Comparison of ENCODE assay signal across 25 cellular contexts in the genomic region with DNA sequence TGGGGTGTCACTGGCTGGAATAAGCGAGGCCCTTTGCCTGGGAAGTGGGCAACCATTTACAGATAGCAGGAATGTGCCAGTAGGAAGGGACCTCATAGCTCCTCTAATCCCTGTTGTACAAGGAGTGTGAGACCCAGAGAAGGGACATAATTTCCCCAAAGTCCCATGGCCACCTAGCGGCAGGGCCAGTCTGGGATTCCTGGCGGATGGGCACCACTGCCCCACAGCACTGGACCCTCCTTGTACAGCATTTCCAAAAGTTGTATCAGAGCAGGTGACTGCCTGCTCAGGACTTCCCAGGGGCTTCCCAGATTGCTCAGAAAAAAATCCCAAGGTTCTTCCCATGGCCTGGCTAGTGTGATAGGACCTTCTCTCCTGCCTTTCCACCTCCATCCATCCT.
DNase-seq lines count a peak whose midpoint lies in the region; TF ChIP-seq lines count a peak whose summit lies in the region.
"Had no signal": no experiment of that assay in that cellular context is flagged by ENCODE, and none has a peak within 500 bp of the region (broad histone marks: within the 10 kb centered on the region; RNA-seq: fewer than 3 reads in every experiment).

No MANE protein-coding gene starts in this region.

- H3K4me2 ChIP-seq in GM23248 (ENCODE audit: unreplicated experiment): no peak overlapping the region
- H3K4me2 ChIP-seq in mesenchymal stem cell (ENCODE audit: low read length, poor library complexity, severe bottlenecking): no peak overlapping the region
- H3K4me2 ChIP-seq in smooth muscle cell: no peak overlapping the region
- H3K4me2 ChIP-seq: BLaER1 treated with 17β-estradiol and CSF1 and Interleukin-3, amounts not matched to agents 10 nM and 100 nM had no signal

- no peak overlapping the region for H3K18ac ChIP-seq in mesenchymal stem cell (ENCODE audit: low read depth in 1 of 2, low read length in 2 of 2)

- no peak overlapping the region for H2BK15ac ChIP-seq in mesenchymal stem cell (ENCODE audit: low read depth, poor library complexity, severe bottlenecking)

- H3F3A ChIP-seq in GM23248 (ENCODE audit: insufficient read depth): peaks cover 2% of the 10 kb centered on the region; the same call in 1 of the 2 replicates
- peaks cover 16% of the 10 kb centered on the region for H3F3A ChIP-seq in smooth muscle cell (ENCODE audit: low read depth)

- intact Hi-C loops in lower leg skin (cut with DNase I; ENCODE audit: low total_unique reads): no loop called here

- H3K79me2 ChIP-seq in GM23248 (ENCODE audit: insufficient read depth): peaks cover 54% of the 10 kb centered on the region
- peaks cover 33% of the 10 kb centered on the region for H3K79me2 ChIP-seq in smooth muscle cell (ENCODE audit: low read depth)

- H4K91ac ChIP-seq in mesenchymal stem cell (ENCODE audit: low read length): no peak overlapping the region

- no peak overlapping the region for H2AFZ ChIP-seq in GM23248
- no peak overlapping the region for H2AFZ ChIP-seq in mesenchymal stem cell (ENCODE audit: low read depth, low read length)
- H2AFZ ChIP-seq in smooth muscle cell (ENCODE audit: low read depth): no peak overlapping the region

- peak overlapping the region; percentile 95; the same call in 1 of the 2 replicates for H3K27ac ChIP-seq in GM23248
- H3K27ac ChIP-seq in mesenchymal stem cell (ENCODE audit: low read length, poor library complexity, severe bottlenecking): no peak overlapping the region
- H3K27ac ChIP-seq in smooth muscle cell (ENCODE audit: low read depth): peak overlapping the region; percentile 100
- H3K27ac ChIP-seq: BLaER1 treated with 17β-estradiol and CSF1 and Interleukin-3, amounts not matched to agents 10 nM and 100 nM; HL-60; SK-N-MC had no signal

- no peak overlapping the region for H3K23ac ChIP-seq in mesenchymal stem cell (ENCODE audit: low read length in 2 of 2)

- no peak overlapping the region for H2BK12ac ChIP-seq in mesenchymal stem cell (ENCODE audit: low read length in 2 of 2)

- peaks cover 26% of the 10 kb centered on the region for H3K79me1 ChIP-seq in mesenchymal stem cell (replicated peaks; ENCODE audit: low read length, poor library complexity, severe bottlenecking)

- no peak overlapping the region for H4K8ac ChIP-seq in mesenchymal stem cell (ENCODE audit: low read length)

- H4K20me1 ChIP-seq in GM23248 (ENCODE audit: insufficient read depth) (no peaks in the 10 kb centered on the region), smooth muscle cell (ENCODE audit: low read depth) (no peaks in the 10 kb centered on the region)
- H4K20me1 ChIP-seq: BLaER1 treated with 17β-estradiol and CSF1 and Interleukin-3, amounts not matched to agents 10 nM and 100 nM had no signal

- 98 to 100% methylated on average over 3 of the region's 3 CpGs for WGBS in GM23248 (ENCODE audit: low coverage in 1 of 2, low lambda C conversion rate in 2 of 2, missing lambda C conversion rate in 2 of 2), 2 experiments
- over 99% methylated on average over 3 of the region's 3 CpGs for WGBS in mesenchymal stem cell
- 95% methylated on average over 3 of the region's 3 CpGs for WGBS in smooth muscle cell (ENCODE audit: low lambda C conversion rate)
- WGBS in lower leg skin, 2 donors: 94 to 96% methylated on average over 2 to 3 of the region's 3 CpGs

- in situ Hi-C loops in GM23248 (cut with MboI) (no loop called here), SK-MEL-5 (cut with HindIII; ENCODE audit: low pct_unique_long_range_greater_than_20kb, low sequenced_read_pairs) (no loop called here)

- no peak overlapping the region for H3K14ac ChIP-seq in mesenchymal stem cell (ENCODE audit: low read length in 2 of 2)

- no peak overlapping the region for H2BK120ac ChIP-seq in mesenchymal stem cell (ENCODE audit: low read depth, low read length)

- H2AK5ac ChIP-seq in mesenchymal stem cell (ENCODE audit: low read length, severe bottlenecking): peak overlapping the region; percentile 45

- no peaks in the 10 kb centered on the region for H3K27me3 ChIP-seq in GM23248 (replicated peaks; ENCODE audit: insufficient read depth)
- H3K27me3 ChIP-seq in mesenchymal stem cell (ENCODE audit: control insufficient read depth in 1 of 2, insufficient read depth in 1 of 2, low read length in 2 of 2): no peaks in the 10 kb centered on the region
- H3K27me3 ChIP-seq in smooth muscle cell (ENCODE audit: low read depth): no peaks in the 10 kb centered on the region
- H3K27me3 ChIP-seq: BLaER1 treated with 17β-estradiol and CSF1 and Interleukin-3, amounts not matched to agents 10 nM and 100 nM; MG63 had no signal

- H3K4ac ChIP-seq in mesenchymal stem cell (ENCODE audit: low read depth in 1 of 2, low read length in 2 of 2): no peak overlapping the region

- H2BK5ac ChIP-seq in mesenchymal stem cell (ENCODE audit: low read depth, low read length, poor library complexity, severe bottlenecking): no peak overlapping the region

- H3K9me2 ChIP-seq in GM23248 (ENCODE audit: insufficient read depth): no peaks in the 10 kb centered on the region

- DNase-seq in GM23248 (no peak), SK-MEL-5 (ENCODE audit: low read depth, low spot score) (peak; percentile 32), mesenchymal stem cell (no peak), smooth muscle cell (lab: John Stamatoyannopoulos, UW; ENCODE audit: unreplicated experiment) (no peak), NCI-H2107 treated with DMSO at 0.1 percent for 48 hours (lab: John Stamatoyannopoulos, UW; ENCODE audit: unreplicated experiment) (no peak), mucosa of gallbladder (ENCODE audit: low spot score) (no peak), lower leg skin (ENCODE audit: low spot score in 2 of 2) (no peak)
- DNase-seq: CD8-positive, alpha-beta memory T cell; DMS53; EL; GOT3; Kasumi-1; MG63; NCI-H1092; NCI-H146; NCI-H2029 treated with DMSO at 0.1 percent for 48 hours; NCI-H2171 treated with DMSO at 0.1 percent for 48 hours; NCI-H446 treated with DMSO at 0.1 percent for 48 hours; NCI-H748 treated with DMSO at 0.1 percent for 48 hours; NK-92 treated with Interleukin-12 subunit alpha and Interleukin-12 subunit beta, amount 100 ng/mL, for 24 hours; Right ventricle myocardium superior had no signal

- TF ChIP-seq POLR2A in lower leg skin (IDR thresholded peaks at IDR 0.05): no peak

- H3K4me1 ChIP-seq in GM23248 (ENCODE audit: insufficient read depth) (peaks cover 28% of the 10 kb centered on the region), mesenchymal stem cell (ENCODE audit: control insufficient read depth, insufficient read depth, low read depth, low read length) (peaks cover 28% of the 10 kb centered on the region), smooth muscle cell (ENCODE audit: low read depth) (peaks cover 7% of the 10 kb centered on the region)

- no peaks in the 10 kb centered on the region for H3K36me3 ChIP-seq in GM23248 (ENCODE audit: low read depth)
- H3K36me3 ChIP-seq in mesenchymal stem cell (ENCODE audit: control insufficient read depth in 1 of 2, insufficient read depth in 2 of 2, low read depth in 1 of 2, low read length in 2 of 2): peaks cover 11 to 18% of the 10 kb centered on the region in 2 experiments
- H3K36me3 ChIP-seq in smooth muscle cell (ENCODE audit: low read depth): no peaks in the 10 kb centered on the region
- H3K36me3 ChIP-seq: BLaER1 treated with 17β-estradiol and CSF1 and Interleukin-3, amounts not matched to agents 10 nM and 100 nM; MG63 had no signal

- peak overlapping the region; percentile 79; the same call in 1 of the 2 replicates for H3K9ac ChIP-seq in GM23248
- no peak overlapping the region for H3K9ac ChIP-seq in mesenchymal stem cell (ENCODE audit: low read length)
- H3K9ac ChIP-seq in smooth muscle cell (ENCODE audit: low read depth): no peak overlapping the region
- H3K9ac ChIP-seq: BLaER1 treated with 17β-estradiol and CSF1 and Interleukin-3, amounts not matched to agents 10 nM and 100 nM had no signal

- TF ChIP-seq CTCF in smooth muscle cell (IDR thresholded peaks at IDR 0.05; ENCODE audit: borderline replicate concordance, insufficient read depth, poor library complexity, severe bottlenecking): no peak
- TF ChIP-seq CTCF in lower leg skin (IDR thresholded peaks at IDR 0.05): no peak

- H3K4me3 ChIP-seq in GM23248 (no peak overlapping the region), mesenchymal stem cell (ENCODE audit: insufficient read depth in 1 of 2, low read depth in 1 of 2, low read length in 2 of 2) (no peak overlapping the region), smooth muscle cell (no peak overlapping the region), lower leg skin (ENCODE audit: low read depth, poor library complexity, severe bottlenecking) (no peak overlapping the region)
- H3K4me3 ChIP-seq: BLaER1 treated with 17β-estradiol and CSF1 and Interleukin-3, amounts not matched to agents 10 nM and 100 nM; GM12878; MG63; SK-N-MC had no signal

- H3K9me3 ChIP-seq in GM23248 (ENCODE audit: low read depth) (no peaks in the 10 kb centered on the region), mesenchymal stem cell (ENCODE audit: control insufficient read depth, low read length) (no peaks in the 10 kb centered on the region), smooth muscle cell (replicated peaks; ENCODE audit: low read depth) (no peaks in the 10 kb centered on the region)
- H3K9me3 ChIP-seq: BLaER1 treated with 17β-estradiol and CSF1 and Interleukin-3, amounts not matched to agents 10 nM and 100 nM; MG63 had no signal
